18 cellular contexts compared by ENCODE assay signal in genomic region chr18:11322006-11322405, GRCh38.
"Had no signal": no experiment of that assay in that cellular context is flagged by ENCODE, and none has a peak within 500 bp of the region (broad histone marks: within the 10 kb centered on the region; RNA-seq: fewer than 3 reads in every experiment).

No MANE protein-coding gene starts in this region.

- FAIRE-seq: endometrium, TTC549 had no signal

- H3K4me3 ChIP-seq: colonic mucosa, gastrocnemius medialis, left ventricle myocardium inferior, mucosa of descending colon, tibial nerve, uterus had no signal

- DNase-seq: activated CD4-positive, alpha-beta T cell treated with anti-CD3 and anti-CD28 coated beads for 36 hours; activated CD4-positive, alpha-beta T cell treated with anti-CD3 and anti-CD28 coated beads, Interleukin-2, amount 50 U/mL, for 48 hours; activated gamma-delta T cell treated with Interleukin-2 at 50 U/mL for 16 hours; amniotic stem cell; central memory CD4-positive, alpha-beta T cell; colonic mucosa; erythroblast; gastrocnemius medialis; head of caudate nucleus; left ventricle myocardium inferior; mucosa of descending colon; naive B cell; stimulated activated CD4-positive, alpha-beta T cell treated with anti-CD3 and anti-CD28 coated beads, Interleukin-12 subunit alpha, Interleukin-12 subunit beta, amount 100 ng/mL, for 4 hours; stimulated activated CD4-positive, alpha-beta T cell treated with anti-CD3 and anti-CD28 coated beads, Interleukin-2, amount 100 ng/mL, for 24 hours; uterus had no signal
